20 cellular contexts compared by ENCODE assay signal in genomic region chr11:36129955-36130354, GRCh38.
"Had no signal": no experiment of that assay in that cellular context is flagged by ENCODE, and none has a peak within 500 bp of the region (broad histone marks: within the 10 kb centered on the region; RNA-seq: fewer than 3 reads in every experiment).

No MANE protein-coding gene starts in this region.

- H3K27ac ChIP-seq: coronary artery, heart left ventricle, pancreas, stomach, thoracic aorta, transverse colon had no signal

- H3K36me3 ChIP-seq: heart left ventricle, neural progenitor cell, pancreas, stomach, thoracic aorta, transverse colon had no signal

- H3K4me1 ChIP-seq: pancreas, stomach, transverse colon had no signal

- H3K4me2 ChIP-seq: neural progenitor cell had no signal

- H3K9me3 ChIP-seq: heart left ventricle, pancreas, stomach, thoracic aorta, transverse colon had no signal

- H3K27me3 ChIP-seq: neural progenitor cell, pancreas, stomach, transverse colon had no signal

- FAIRE-seq: frontal cortex, pancreas, small intestine had no signal

- H3K4me3 Mint-ChIP-seq: natural killer cell treated with Interleukin-12 subunit alpha and Interleukin-12 subunit beta and Interleukin-15 and Interleukin-18, amount 100 ng/mL, for 72 hours; neural progenitor cell had no signal

- H3K4me3 ChIP-seq: coronary artery, heart left ventricle, neural progenitor cell, pancreas, stomach, thoracic aorta, transverse colon had no signal

- H3K9me3 Mint-ChIP-seq: natural killer cell treated with Interleukin-12 subunit alpha and Interleukin-12 subunit beta and Interleukin-15 and Interleukin-18, amount 100 ng/mL, for 72 hours; neural progenitor cell had no signal

- ATAC-seq: esophagus mucosa; heart left ventricle; natural killer cell treated with Interleukin-12 subunit alpha and Interleukin-12 subunit beta and Interleukin-15 and Interleukin-18, amount 100 ng/mL, for 72 hours; pancreas; right cardiac atrium had no signal

- H3K36me3 Mint-ChIP-seq: natural killer cell treated with Interleukin-12 subunit alpha and Interleukin-12 subunit beta and Interleukin-15 and Interleukin-18, amount 100 ng/mL, for 72 hours; neural progenitor cell had no signal

- H2AFZ ChIP-seq: neural progenitor cell had no signal

- H3K27ac Mint-ChIP-seq: natural killer cell treated with Interleukin-12 subunit alpha and Interleukin-12 subunit beta and Interleukin-15 and Interleukin-18, amount 100 ng/mL, for 72 hours; progenitor cell of endocrine pancreas had no signal

- H3K9ac ChIP-seq: neural progenitor cell had no signal

- DNase-seq: effector CD4-positive, alpha-beta T cell; heart left ventricle; hippocampal formation; kidney glomerular epithelial cell; midbrain; occipital lobe; pancreas; right cardiac atrium; small intestine; stimulated activated CD4-positive, alpha-beta T cell treated with anti-CD3 and anti-CD28 coated beads, Interleukin-12 subunit alpha, Interleukin-12 subunit beta, amount 100 ng/mL, for 4 hours; stimulated activated naive CD4-positive, alpha-beta T cell; stomach; transverse colon had no signal
